16 cellular contexts compared by ENCODE assay signal in the genomic region with DNA sequence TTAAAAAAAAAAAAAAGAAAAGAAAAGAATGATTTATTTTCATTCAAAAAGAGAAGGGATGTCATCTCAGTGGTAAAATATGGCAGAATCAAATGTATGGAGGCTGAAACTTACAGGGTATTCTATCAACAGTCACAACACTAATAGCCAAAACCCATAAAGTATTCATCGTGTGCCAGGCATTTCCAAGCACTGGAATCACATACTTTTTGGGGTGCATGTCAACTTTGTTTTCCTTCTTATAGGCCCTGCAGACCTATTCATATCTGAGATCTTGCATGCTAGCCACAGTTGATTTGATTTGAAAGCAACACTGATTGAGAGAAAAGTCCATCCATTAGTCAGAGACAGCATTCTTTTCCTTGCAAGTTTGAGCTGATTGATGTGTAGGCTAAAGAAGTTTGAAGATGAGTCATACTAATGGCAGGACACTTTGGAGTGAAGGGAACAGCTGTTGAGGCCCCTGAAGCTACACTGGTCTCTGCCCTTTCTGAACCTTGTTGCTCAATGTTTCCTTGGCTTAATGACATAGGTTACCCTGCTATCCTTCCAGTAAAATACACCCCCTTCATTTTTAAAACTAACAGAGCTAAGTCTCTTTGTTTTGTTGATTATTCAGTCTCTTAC. TPM values are rescaled to one million over a fixed set of nuclear protein-coding genes. Genes with fewer than 3 reads are reported as not detected.
DNase-seq lines count a peak whose midpoint lies in the region; ATAC-seq and TF ChIP-seq lines count a peak whose summit lies in the region.
"Had no signal": no experiment of that assay in that cellular context is flagged by ENCODE, and none has a peak within 500 bp of the region (broad histone marks: within the 10 kb centered on the region; RNA-seq: fewer than 3 reads in every experiment).

No MANE protein-coding gene starts in this region.

- no CpG with 5 or more reads among the region's 1 CpG for whole genome bisulfite sequencing in mesendoderm (ENCODE audit: extremely low coverage, insufficient coverage, low lambda C conversion rate)

- H3K27ac ChIP-seq in mesendoderm (ENCODE audit: low read depth, low read length): no peak overlapping the region
- H3K27ac ChIP-seq: PC-9, vagina had no signal

- DNase-seq in AG09319 (ENCODE audit: extremely low read depth, low read depth): peak; percentile 78
- peak; percentile 57 for DNase-seq in MV-4-11 (lab: John Stamatoyannopoulos, UW)
- peak; percentile 71 for DNase-seq in epidermal melanocyte (ENCODE audit: insufficient read length, low spot score)
- peak; percentile 53 for DNase-seq in mesendoderm
- no peak for DNase-seq in stimulated activated naive CD4-positive, alpha-beta T cell treated with Interleukin-2 at 50 U/mL for 16 hours (lab: John Stamatoyannopoulos, UW)
- DNase-seq in amygdala (lab: John Stamatoyannopoulos, UW): no peak
- DNase-seq: activated CD4-positive, CD25-positive, alpha-beta regulatory T cell; activated effector memory CD4-positive, alpha-beta T cell treated with Interleukin-2 at 50 U/mL for 16 hours; CD4-positive, alpha-beta T cell; effector CD8-positive, alpha-beta T cell; NCI-H187; PC-9; posterior cingulate gyrus had no signal

- no peak overlapping the region for H3K56ac ChIP-seq in mesendoderm (ENCODE audit: low read length)

- H4K8ac ChIP-seq in mesendoderm (ENCODE audit: low read depth, low read length): no peak overlapping the region

- H3K4me3 ChIP-seq in mesendoderm (ENCODE audit: low read length): no peak overlapping the region
- H3K4me3 ChIP-seq: PC-9, vagina had no signal

- no peak overlapping the region for H2AK5ac ChIP-seq in mesendoderm (ENCODE audit: low read length)

- H3K4ac ChIP-seq in mesendoderm (ENCODE audit: low read depth, low read length): no peak overlapping the region

- H3K36me3 ChIP-seq in mesendoderm (ENCODE audit: control insufficient read depth, insufficient read depth, low read length): no peaks in the 10 kb centered on the region
- H3K36me3 ChIP-seq: vagina had no signal

- no peak overlapping the region for H3K18ac ChIP-seq in mesendoderm (ENCODE audit: low read length)

- no peaks in the 10 kb centered on the region for H3K27me3 ChIP-seq in mesendoderm (ENCODE audit: insufficient read depth, low read length, poor library complexity)
- H3K27me3 ChIP-seq: vagina had no signal

- H2BK15ac ChIP-seq in mesendoderm (replicated peaks; ENCODE audit: low read depth): no peak overlapping the region

- H4K5ac ChIP-seq in mesendoderm (ENCODE audit: low read length): no peak overlapping the region

- no peak overlapping the region for H2BK120ac ChIP-seq in mesendoderm (ENCODE audit: low read depth, low read length)

- H3K23ac ChIP-seq in mesendoderm (ENCODE audit: low read length): no peak overlapping the region

- H3K79me2 ChIP-seq in mesendoderm (ENCODE audit: control insufficient read depth, insufficient read depth, low read length): no peaks in the 10 kb centered on the region

- ATAC-seq in HG02798 (IDR thresholded peaks at IDR 0.05; ENCODE audit: poor library complexity, unreplicated experiment) (no peak), HG02623 (IDR thresholded peaks at IDR 0.05; ENCODE audit: unreplicated experiment) (no peak)

- H3K79me1 ChIP-seq in mesendoderm (ENCODE audit: low read length): no peaks in the 10 kb centered on the region

- no peak overlapping the region for H2BK5ac ChIP-seq in mesendoderm (ENCODE audit: low read length)

- H3K4me1 ChIP-seq in mesendoderm (ENCODE audit: control insufficient read depth, low read depth, low read length): no peaks in the 10 kb centered on the region

- no peak overlapping the region for H3K9ac ChIP-seq in mesendoderm (ENCODE audit: low read length)

- no peak overlapping the region for H3K4me2 ChIP-seq in mesendoderm (ENCODE audit: low read length)
- H3K4me2 ChIP-seq: PC-9 had no signal

- no peak for TF ChIP-seq CTCF in AG09319 (IDR thresholded peaks at IDR 0.05; ENCODE audit: low read depth, low read length)

RNA-seq across cellular contexts. Expression of gene KATNAL2, which starts 22.0 kb away (rescaled TPM):
- polyA plus RNA-seq in mesendoderm (2013, experiment 1 of 2): 3.3 TPM
- 3.4 TPM for polyA plus RNA-seq in mesendoderm (2013, experiment 2 of 2)

RNA-seq across cellular contexts. Expression of gene PIAS2, which starts 22.1 kb away (rescaled TPM):
- polyA plus RNA-seq in mesendoderm (2013, experiment 1 of 2): 34.0 TPM
- polyA plus RNA-seq in mesendoderm (2013, experiment 2 of 2): 36.2 TPM

Comparison
In these comparisons a context has a peak if more than half of its experiments do, and no peak if none do; other contexts are left out.
1. DNase-seq: peak in AG09319 (single experiment), MV-4-11 (single experiment), epidermal melanocyte (single experiment) and mesendoderm (single experiment); none in stimulated activated naive CD4-positive, alpha-beta T cell treated with Interleukin-2 at 50 U/mL for 16 hours (single experiment) and amygdala (0 of 56).